20 cellular contexts compared by ENCODE assay signal in genomic region chr14:105355850-105356604, GRCh38. TPM values are rescaled to one million over a fixed set of nuclear protein-coding genes. Genes with fewer than 3 reads are reported as not detected.
DNase-seq lines count a peak whose midpoint lies in the region; ATAC-seq and TF ChIP-seq lines count a peak whose summit lies in the region.
"Had no signal": no experiment of that assay in that cellular context is flagged by ENCODE, and none has a peak within 500 bp of the region (broad histone marks: within the 10 kb centered on the region; RNA-seq: fewer than 3 reads in every experiment).

No MANE protein-coding gene starts in this region.

- H3K9me3 Mint-ChIP-seq in WTC11: no peaks in the 10 kb centered on the region
- H3K9me3 Mint-ChIP-seq in stimulated activated naive B cell treated with anti-CD40 and anti-IgM and Interleukin-4, amounts not matched to agents 10 μg/mL and 1 μg/mL and 100 μg/mL, for 72 hours: no peaks in the 10 kb centered on the region
- H3K9me3 Mint-ChIP-seq: CD4-positive, alpha-beta T cell; CD8-positive, alpha-beta T cell had no signal

- H2BK120ac ChIP-seq in mesenchymal stem cell (ENCODE audit: low read depth, low read length): no peak overlapping the region

- H3K27me3 Mint-ChIP-seq in WTC11 (ENCODE audit: low read depth): no peaks in the 10 kb centered on the region
- no peaks in the 10 kb centered on the region for H3K27me3 Mint-ChIP-seq in stimulated activated naive B cell treated with anti-CD40 and anti-IgM and Interleukin-4, amounts not matched to agents 10 μg/mL and 1 μg/mL and 100 μg/mL, for 72 hours
- H3K27me3 Mint-ChIP-seq: B cell; CD4-positive, alpha-beta T cell had no signal

- H3K36me3 ChIP-seq in HUES48 (ENCODE audit: control insufficient read depth, insufficient read depth, low read length): peaks cover 17% of the 10 kb centered on the region
- peaks cover 29 to 60% of the 10 kb centered on the region in 2 experiments for H3K36me3 ChIP-seq in mesenchymal stem cell (ENCODE audit: control insufficient read depth in 1 of 2, insufficient read depth in 2 of 2, low read depth in 1 of 2, low read length in 2 of 2)

- H2BK15ac ChIP-seq in mesenchymal stem cell (ENCODE audit: low read depth, poor library complexity, severe bottlenecking): no peak overlapping the region

- ATAC-seq in WTC11 (no peak), GM18868 (IDR thresholded peaks at IDR 0.05; ENCODE audit: unreplicated experiment) (no peak)
- ATAC-seq in stimulated activated naive B cell treated with anti-CD40 and anti-IgM and Interleukin-4, amounts not matched to agents 10 μg/mL and 1 μg/mL and 100 μg/mL, for 72 hours (replicated peaks): no peak
- ATAC-seq: A549; CD8-positive, alpha-beta T cell had no signal

- WGBS in mesenchymal stem cell: 94% methylated on average over 21 of the region's 22 CpGs

- peak overlapping the region in 1 of 2 experiments; percentile 8 for H3K14ac ChIP-seq in mesenchymal stem cell (ENCODE audit: low read length in 2 of 2)

- CTCF ChIA-PET in WTC11 (lab: Charles Lee): interaction anchor here (0.6 to 1.6 kb wide), 6 partner anchors 8 to 154 kb away, joined by 3 to 4 read pairs (median 4); no protein-coding TSS in a partner anchor

- H2BK5ac ChIP-seq in mesenchymal stem cell (ENCODE audit: low read depth, low read length, poor library complexity, severe bottlenecking): no peak overlapping the region

- intact Hi-C loops in head of caudate nucleus (cut with DNase I): no loop called here

- H3K36me3 Mint-ChIP-seq in WTC11: peaks cover 5% of the 10 kb centered on the region
- H3K36me3 Mint-ChIP-seq in stimulated activated naive B cell treated with anti-CD40 and anti-IgM and Interleukin-4, amounts not matched to agents 10 μg/mL and 1 μg/mL and 100 μg/mL, for 72 hours: peaks cover 9 to 17% of the 10 kb centered on the region in 2 donors

- no peak overlapping the region for H2BK12ac ChIP-seq in mesenchymal stem cell (ENCODE audit: low read length in 2 of 2)

- H3K4me1 Mint-ChIP-seq in WTC11: peaks cover 7% of the 10 kb centered on the region; the same call in 1 of the 2 replicates
- H3K4me1 Mint-ChIP-seq in stimulated activated naive B cell treated with anti-CD40 and anti-IgM and Interleukin-4, amounts not matched to agents 10 μg/mL and 1 μg/mL and 100 μg/mL, for 72 hours: peaks cover 5 to 7% of the 10 kb centered on the region in 2 donors

- H3K4me3 ChIP-seq in HUES48 (ENCODE audit: low read depth, low read length) (no peak overlapping the region), iPS-18c (ENCODE audit: insufficient read depth, low read depth, low read length) (peak overlapping the region; percentile 3; the same call in 1 of the 2 replicates), mesenchymal stem cell (ENCODE audit: insufficient read depth in 1 of 2, low read depth in 1 of 2, low read length in 2 of 2) (no peak overlapping the region)
- H3K4me3 ChIP-seq: A549; BLaER1 treated with 17β-estradiol and CSF1 and Interleukin-3, amounts not matched to agents 10 nM and 100 nM had no signal

- no peak overlapping the region for H3K4me3 Mint-ChIP-seq in WTC11
- no peak overlapping the region for H3K4me3 Mint-ChIP-seq in stimulated activated naive B cell treated with anti-CD40 and anti-IgM and Interleukin-4, amounts not matched to agents 10 μg/mL and 1 μg/mL and 100 μg/mL, for 72 hours
- H3K4me3 Mint-ChIP-seq: B cell; CD4-positive, alpha-beta T cell; CD8-positive, alpha-beta T cell had no signal

- H3K9ac ChIP-seq in HUES48 (ENCODE audit: low read depth, low read length) (no peak overlapping the region), mesenchymal stem cell (ENCODE audit: low read length) (no peak overlapping the region)
- H3K9ac ChIP-seq: BLaER1 treated with 17β-estradiol and CSF1 and Interleukin-3, amounts not matched to agents 10 nM and 100 nM had no signal

- no peak overlapping the region for H3K4me2 ChIP-seq in mesenchymal stem cell (ENCODE audit: low read length, poor library complexity, severe bottlenecking)
- H3K4me2 ChIP-seq: A549; BLaER1 treated with 17β-estradiol and CSF1 and Interleukin-3, amounts not matched to agents 10 nM and 100 nM had no signal

- POLR2A ChIA-PET in WTC11 (lab: Charles Lee): no interaction called here

- H4K91ac ChIP-seq in mesenchymal stem cell (ENCODE audit: low read length): no peak overlapping the region

- peak overlapping the region; percentile 20 for H3K27ac ChIP-seq in HUES48 (ENCODE audit: low read depth, low read length)
- no peak overlapping the region for H3K27ac ChIP-seq in mesenchymal stem cell (ENCODE audit: low read length, poor library complexity, severe bottlenecking)
- H3K27ac ChIP-seq: 22Rv1; A549; BLaER1 treated with 17β-estradiol and CSF1 and Interleukin-3, amounts not matched to agents 10 nM and 100 nM; C4-2B had no signal

- H3K18ac ChIP-seq in mesenchymal stem cell (ENCODE audit: low read depth in 1 of 2, low read length in 2 of 2): no peak overlapping the region

- DNase-seq in WTC11 (ENCODE audit: low spot score) (no peak), head of caudate nucleus (no peak), mesenchymal stem cell (no peak)
- DNase-seq in stimulated activated naive B cell treated with anti-CD40 and anti-IgM and Interleukin-4, amounts not matched to agents 10 μg/mL and 1 μg/mL and 100 μg/mL, for 72 hours: no peak
- DNase-seq: AML-193; Caco-2; Calu3; CD4-positive, alpha-beta T cell; CD8-positive, alpha-beta T cell; DMS79 treated with DMSO at 0.1 percent for 48 hours; GF-D8 had no signal

- H3K27me3 ChIP-seq in HUES48 (ENCODE audit: control insufficient read depth, insufficient read depth, low read length): no peaks in the 10 kb centered on the region
- H3K27me3 ChIP-seq in mesenchymal stem cell (ENCODE audit: control insufficient read depth in 1 of 2, insufficient read depth in 1 of 2, low read length in 2 of 2): no peaks in the 10 kb centered on the region
- H3K27me3 ChIP-seq: BLaER1 treated with 17β-estradiol and CSF1 and Interleukin-3, amounts not matched to agents 10 nM and 100 nM had no signal

- H3K4ac ChIP-seq in mesenchymal stem cell (ENCODE audit: low read depth in 1 of 2, low read length in 2 of 2): no peak overlapping the region

- H2AK5ac ChIP-seq in mesenchymal stem cell (ENCODE audit: low read length, severe bottlenecking): no peak overlapping the region

- no peak overlapping the region for H3K23ac ChIP-seq in mesenchymal stem cell (ENCODE audit: low read length in 2 of 2)

- H3K27ac Mint-ChIP-seq in WTC11: peak overlapping the region; percentile 32; the same call in 1 of the 2 replicates
- peak overlapping the region; percentile 33 for H3K27ac Mint-ChIP-seq in stimulated activated naive B cell treated with anti-CD40 and anti-IgM and Interleukin-4, amounts not matched to agents 10 μg/mL and 1 μg/mL and 100 μg/mL, for 72 hours
- H3K27ac Mint-ChIP-seq: B cell; CD4-positive, alpha-beta T cell; CD8-positive, alpha-beta T cell had no signal

- peaks cover 9% of the 10 kb centered on the region for H3K79me1 ChIP-seq in mesenchymal stem cell (replicated peaks; ENCODE audit: low read length, poor library complexity, severe bottlenecking)

- no peak overlapping the region for H2AFZ ChIP-seq in mesenchymal stem cell (ENCODE audit: low read depth, low read length)

- H3K9me3 ChIP-seq in HUES48 (ENCODE audit: control insufficient read depth, insufficient read depth, low read length) (no peaks in the 10 kb centered on the region), iPS-18c (ENCODE audit: control insufficient read depth, insufficient read depth, low read length) (no peaks in the 10 kb centered on the region), mesenchymal stem cell (ENCODE audit: control insufficient read depth, low read length) (no peaks in the 10 kb centered on the region)
- H3K9me3 ChIP-seq: A549; BLaER1 treated with 17β-estradiol and CSF1 and Interleukin-3, amounts not matched to agents 10 nM and 100 nM; Caco-2 had no signal

- peaks cover 5% of the 10 kb centered on the region for H3K4me1 ChIP-seq in HUES48 (ENCODE audit: control insufficient read depth, insufficient read depth, low read length)
- peaks cover 9% of the 10 kb centered on the region for H3K4me1 ChIP-seq in mesenchymal stem cell (ENCODE audit: control insufficient read depth, insufficient read depth, low read depth, low read length)
- H3K4me1 ChIP-seq: Caco-2 had no signal

- H4K8ac ChIP-seq in mesenchymal stem cell (ENCODE audit: low read length): no peak overlapping the region

- TF ChIP-seq CTCF in WTC11 (IDR thresholded peaks at IDR 0.05): no peak

TF ChIP-seq in WTC11, 78 proteins besides CTCF, POLR2A, EP300 and RAD21:
- TF ChIP-seq NR3C1 (CRISPR knock-in tag; conservative IDR thresholded peaks at IDR 0.05; ENCODE audit: low read depth): no peak
- 0 out of 2 replicates have a peak, but pooled peaks have one; percentile 3 for TF ChIP-seq ZNF423 (CRISPR knock-in tag; IDR thresholded peaks at IDR 0.05)

RNA-seq across cellular contexts. Expression of gene PACS2, which starts 41.5 kb away (rescaled TPM):
- total RNA-seq in WTC11 (2021): 90.7 to 100 TPM (median 98.0 TPM) in 3 replicates
- polyA plus RNA-seq in mesenchymal stem cell (2013, experiment 1 of 2): 39.0 TPM
- 35.9 TPM for polyA plus RNA-seq in mesenchymal stem cell (2013, experiment 2 of 2)

RNA-seq across cellular contexts. Expression of gene TEX22, which starts 42.3 kb away (rescaled TPM):
- total RNA-seq in WTC11 (2021): 0.55 to 2.2 TPM (median 0.87 TPM) in 3 replicates
- 0.06 TPM for polyA plus RNA-seq in mesenchymal stem cell (2013, experiment 1 of 2)
- 0.04 TPM for polyA plus RNA-seq in mesenchymal stem cell (2013, experiment 2 of 2)
- total RNA-seq: A172 had no signal

RNA-seq across cellular contexts. Expression of gene BRF1, which starts 55.2 kb away (rescaled TPM):
- 23.9 to 26.5 TPM (median 26.4 TPM) in 3 replicates for total RNA-seq in WTC11 (2021)
- polyA plus RNA-seq in mesenchymal stem cell (2013, experiment 1 of 2): 11.5 TPM
- polyA plus RNA-seq in mesenchymal stem cell (2013, experiment 2 of 2): 11.0 TPM
